In the genomic region with DNA sequence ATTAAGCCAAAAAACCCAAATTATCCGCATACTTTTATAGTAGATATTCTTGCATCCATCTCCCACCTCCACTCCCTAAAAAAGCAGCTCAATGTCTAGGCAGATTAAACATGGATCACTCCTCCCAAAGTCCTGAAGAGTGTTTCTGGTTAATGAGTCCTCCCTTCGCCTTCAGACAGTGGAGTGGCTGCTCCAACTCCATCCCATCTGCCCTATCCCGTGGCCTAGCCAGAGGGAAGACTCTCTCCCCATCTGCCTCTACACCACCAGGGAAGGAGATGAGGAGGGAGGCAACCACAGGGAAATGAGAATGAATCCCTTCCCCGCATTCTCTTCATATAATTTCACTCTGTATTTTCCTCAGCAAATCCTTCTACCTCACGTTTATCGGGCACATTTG, we compare ENCODE assay signal across 10 cellular contexts.
DNase-seq lines count a peak whose midpoint lies in the region; TF ChIP-seq lines count a peak whose summit lies in the region.
"Had no signal": no experiment of that assay in that cellular context is flagged by ENCODE, and none has a peak within 500 bp of the region (broad histone marks: within the 10 kb centered on the region; RNA-seq: fewer than 3 reads in every experiment).

No MANE protein-coding gene starts in this region.

- CTCF ChIA-PET in MCF 10A (lab: Yijun Ruan, JAX) (interaction anchor here (1.7 kb wide), 1 partner anchor 13 kb away, joined by 4 read pairs; no protein-coding TSS in a partner anchor), GM10248 (lab: Yijun Ruan, JAX) (interaction anchor here (1.0 to 3.3 kb wide), 4 partner anchors 9 to 407 kb away, joined by 3 to 9 read pairs (median 4); no protein-coding TSS in a partner anchor)
- CTCF ChIA-PET in activated naive CD4-positive, alpha-beta T cell treated with anti-CD3 and anti-CD28 coated beads for 36 hours (lab: Charles Lee), result interaction anchor here (0.7 to 4.5 kb wide), 5 partner anchors 12 to 305 kb away, joined by 3 to 39 read pairs (median 3); no protein-coding TSS in a partner anchor

- DNase-seq in breast epithelium (ENCODE audit: low spot score in 2 of 2), result no peak
- DNase-seq in MCF 10A (ENCODE audit: unreplicated experiment), result no peak
- DNase-seq in activated naive CD4-positive, alpha-beta T cell treated with anti-CD3 and anti-CD28 coated beads for 36 hours, result no peak
- no peak for DNase-seq in SW 1271 (lab: John Stamatoyannopoulos, UW)
- DNase-seq in GM10248 (ENCODE audit: extremely low spot score), result no peak
- no peak for DNase-seq in globus pallidus (ENCODE audit: low spot score)
- DNase-seq: stimulated activated CD4-positive, alpha-beta T cell treated with anti-CD3 and anti-CD28 coated beads, Interleukin-4, amount 100 ng/mL, for 1 hour had no signal

- no TSS peak for BruUV-seq in MCF 10A (replicated peaks; lab: Mats Ljungman, UMichigan)

- H3K9me3 ChIP-seq in breast epithelium (no peaks in the 10 kb centered on the region), duodenal mucosa (ENCODE audit: control insufficient read depth in 1 of 2, low read length in 2 of 2) (no peaks in the 10 kb centered on the region), mucosa of rectum (ENCODE audit: control insufficient read depth in 2 of 2, low read length in 2 of 2) (no peaks in the 10 kb centered on the region)

- no peaks in the 10 kb centered on the region for H3K27me3 ChIP-seq in breast epithelium
- H3K27me3 ChIP-seq in duodenal mucosa (ENCODE audit: control insufficient read depth in 1 of 2, insufficient read depth in 2 of 2, low read length in 2 of 2), result no peaks in the 10 kb centered on the region
- H3K27me3 ChIP-seq in mucosa of rectum (ENCODE audit: control insufficient read depth in 2 of 2, insufficient read depth in 2 of 2, low read length in 2 of 2), result no peaks in the 10 kb centered on the region

- H3K36me3 Mint-ChIP-seq in MCF 10A (ENCODE audit: insufficient read depth, unreplicated experiment), result peaks cover 16% of the 10 kb centered on the region
- peaks cover 11% of the 10 kb centered on the region for H3K36me3 Mint-ChIP-seq in activated naive CD4-positive, alpha-beta T cell treated with anti-CD3 and anti-CD28 coated beads for 36 hours (ENCODE audit: low read depth)
- H3K36me3 Mint-ChIP-seq: WTC11 had no signal

- H3K27ac ChIP-seq in breast epithelium (peak overlapping the region; percentile 98 to 99), duodenal mucosa (ENCODE audit: low read depth, low read length) (peak overlapping the region; percentile 85), mucosa of rectum (ENCODE audit: low read depth in 2 of 2, low read length in 2 of 2) (peak overlapping the region; percentile 89 to 96)

- H3K36me3 ChIP-seq in breast epithelium, result no peaks in the 10 kb centered on the region
- H3K36me3 ChIP-seq in duodenal mucosa (ENCODE audit: control insufficient read depth in 1 of 2, insufficient read depth in 2 of 2, low read length in 2 of 2), result peaks cover 4 to 6% of the 10 kb centered on the region in 2 donors
- peaks cover 14 to 19% of the 10 kb centered on the region in 2 donors for H3K36me3 ChIP-seq in mucosa of rectum (ENCODE audit: control insufficient read depth in 2 of 2, insufficient read depth in 2 of 2, low read length in 2 of 2)

- H3K9ac ChIP-seq in duodenal mucosa (ENCODE audit: low read depth in 1 of 2, low read length in 2 of 2) (peak overlapping the region; percentile 98), mucosa of rectum (ENCODE audit: low read depth in 1 of 2, low read length in 2 of 2) (peak overlapping the region; percentile 87 to 99)

- no peaks in the 10 kb centered on the region for H3K9me3 Mint-ChIP-seq in MCF 10A (ENCODE audit: unreplicated experiment)
- H3K9me3 Mint-ChIP-seq in activated naive CD4-positive, alpha-beta T cell treated with anti-CD3 and anti-CD28 coated beads for 36 hours, result no peaks in the 10 kb centered on the region
- H3K9me3 Mint-ChIP-seq: WTC11 had no signal

- TF ChIP-seq POLR2A in breast epithelium (IDR thresholded peaks at IDR 0.05), result no peak

- TF ChIP-seq CTCF in breast epithelium (IDR thresholded peaks at IDR 0.05) (no peak), MCF 10A (IDR thresholded peaks at IDR 0.05; ENCODE audit: unreplicated experiment) (no peak), GM10248 (IDR thresholded peaks at IDR 0.05; ENCODE audit: control extremely low read depth, extremely low read depth, low read depth, missing control alignments) (no peak)

- intact Hi-C loops in breast epithelium (cut with DNase I; ENCODE audit: low total_unique reads) (no loop called here), MCF 10A (cut with micrococcal nuclease) (loop anchor here (5.0 kb wide), 1 partner anchor 281 kb away; no protein-coding TSS in a partner anchor)
- intact Hi-C loops in activated naive CD4-positive, alpha-beta T cell treated with anti-CD3 and anti-CD28 coated beads for 36 hours (cut with micrococcal nuclease), result loop anchor here (1.0 to 5.0 kb wide), 2 partner anchors 456 to 549 kb away; a partner anchor contains a TSS

- POLR2A ChIA-PET in MCF 10A (lab: Yijun Ruan, JAX) (interaction anchor here (0.7 to 1.8 kb wide), 7 partner anchors 12 to 281 kb away, joined by 3 to 11 read pairs (median 3); no protein-coding TSS in a partner anchor), GM10248 (lab: Yijun Ruan, JAX) (no interaction called here)

- H3K27me3 Mint-ChIP-seq in MCF 10A (ENCODE audit: insufficient read depth, unreplicated experiment), result no peaks in the 10 kb centered on the region
- no peaks in the 10 kb centered on the region for H3K27me3 Mint-ChIP-seq in activated naive CD4-positive, alpha-beta T cell treated with anti-CD3 and anti-CD28 coated beads for 36 hours (ENCODE audit: low read depth)

- H3K4me3 ChIP-seq in breast epithelium (peak overlapping the region; percentile 87 to 97 (median 96)), duodenal mucosa (ENCODE audit: low read depth in 1 of 2, low read length in 2 of 2) (peak overlapping the region; percentile 89 to 100), mucosa of rectum (ENCODE audit: low read length in 2 of 2) (peak overlapping the region; percentile 75 to 98)

- no peak overlapping the region for H3K27ac Mint-ChIP-seq in MCF 10A (ENCODE audit: low read depth, unreplicated experiment)
- no peak overlapping the region for H3K27ac Mint-ChIP-seq in activated naive CD4-positive, alpha-beta T cell treated with anti-CD3 and anti-CD28 coated beads for 36 hours
- H3K27ac Mint-ChIP-seq: WTC11 had no signal

- peaks cover 6% of the 10 kb centered on the region for H3K4me1 Mint-ChIP-seq in MCF 10A (ENCODE audit: insufficient read depth, unreplicated experiment)
- peaks cover 25% of the 10 kb centered on the region for H3K4me1 Mint-ChIP-seq in activated naive CD4-positive, alpha-beta T cell treated with anti-CD3 and anti-CD28 coated beads for 36 hours (ENCODE audit: low read depth)

- no peak overlapping the region for H3K4me3 Mint-ChIP-seq in MCF 10A (ENCODE audit: unreplicated experiment)
- no peak overlapping the region for H3K4me3 Mint-ChIP-seq in activated naive CD4-positive, alpha-beta T cell treated with anti-CD3 and anti-CD28 coated beads for 36 hours
- H3K4me3 Mint-ChIP-seq: WTC11 had no signal

- H3K4me1 ChIP-seq in breast epithelium, result peaks cover 8 to 12% of the 10 kb centered on the region in 2 donors
- H3K4me1 ChIP-seq in duodenal mucosa (ENCODE audit: control insufficient read depth in 1 of 2, insufficient read depth in 2 of 2, low read length in 2 of 2), result peaks cover 53 to 60% of the 10 kb centered on the region in 2 donors
- H3K4me1 ChIP-seq in mucosa of rectum (ENCODE audit: control insufficient read depth in 2 of 2, insufficient read depth in 2 of 2, low read length in 2 of 2), result peaks cover 51 to 53% of the 10 kb centered on the region in 2 donors
